In genomic region chr6:168736039-168736438, GRCh38 we compare ENCODE assay signal across 1 cellular context.
TF ChIP-seq lines count a peak whose summit lies in the region.

No MANE protein-coding gene starts in this region.

TF ChIP-seq in GM23338, 12 proteins besides CTCF, POLR2A, EP300 and RAD21 (continued from another document):
- TF ChIP-seq CREB1 (CRISPR knock-in tag; IDR thresholded peaks at IDR 0.05; ENCODE audit: low read depth) = no peak
- TF ChIP-seq NANOG (IDR thresholded peaks at IDR 0.05; ENCODE audit: borderline replicate concordance) = no peak
- TF ChIP-seq POLR2AphosphoS5 (IDR thresholded peaks at IDR 0.05; ENCODE audit: low read depth) = no peak
- no peak for TF ChIP-seq ZNF331 (CRISPR knock-in tag; IDR thresholded peaks at IDR 0.05; ENCODE audit: low read depth)
- no peak for TF ChIP-seq ZNF462 (CRISPR knock-in tag; IDR thresholded peaks at IDR 0.05)
- no peak for TF ChIP-seq EZH2 (IDR thresholded peaks at IDR 0.05; ENCODE audit: low read depth, unreplicated experiment)
- TF ChIP-seq EZH2phosphoT487 (IDR thresholded peaks at IDR 0.05; ENCODE audit: unreplicated experiment) = no peak
- no peak for TF ChIP-seq REST (IDR thresholded peaks at IDR 0.05; ENCODE audit: unreplicated experiment)
- no peak for TF ChIP-seq JUNB (IDR thresholded peaks at IDR 0.05; ENCODE audit: unreplicated experiment)
- TF ChIP-seq STAT1 (IDR thresholded peaks at IDR 0.05; ENCODE audit: unreplicated experiment) = no peak
TF ChIP-seq in GM23338: peak in this region for 0.
